Comparison of ENCODE assay signal across 14 cellular contexts in the genomic region with DNA sequence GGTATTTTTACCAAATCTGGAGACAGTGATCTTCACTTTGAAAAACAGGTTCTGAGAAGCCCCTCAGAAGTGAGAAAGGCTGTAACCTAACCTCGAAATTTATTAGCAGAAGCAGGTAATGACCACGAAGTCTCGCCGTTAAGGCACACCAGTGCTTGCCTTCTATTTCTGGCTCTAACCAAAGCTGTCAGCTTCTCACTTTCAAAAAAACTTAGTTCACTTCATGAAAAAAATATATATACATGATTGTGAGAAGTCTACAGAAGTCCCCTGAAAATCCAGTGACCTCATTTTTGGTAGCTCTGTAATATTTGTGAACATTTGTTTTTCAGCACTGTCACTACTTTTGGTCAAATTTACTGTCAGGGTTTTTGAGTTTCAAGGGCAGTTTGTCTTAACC. TPM values are rescaled to one million over a fixed set of nuclear protein-coding genes. Genes with fewer than 3 reads are reported as not detected.
DNase-seq lines count a peak whose midpoint lies in the region; ATAC-seq and TF ChIP-seq lines count a peak whose summit lies in the region.
"Had no signal": no experiment of that assay in that cellular context is flagged by ENCODE, and none has a peak within 500 bp of the region (broad histone marks: within the 10 kb centered on the region; RNA-seq: fewer than 3 reads in every experiment).

No MANE protein-coding gene starts in this region.

- no peaks in the 10 kb centered on the region for H3K27me3 ChIP-seq in testis
- H3K27me3 ChIP-seq: Peyer's patch had no signal

- no peak overlapping the region for H3K27ac ChIP-seq in testis
- H3K27ac ChIP-seq: 22Rv1, Peyer's patch, VCaP had no signal

- ATAC-seq in GM21526 (IDR thresholded peaks at IDR 0.05; ENCODE audit: low FRiP score, unreplicated experiment) (peak; percentile 89), HG03135 (IDR thresholded peaks at IDR 0.05; ENCODE audit: unreplicated experiment) (peak; percentile 62), naive B cell (ENCODE audit: low read depth in 2 of 2) (peak; percentile 28 to 33), T-cell (replicated peaks in 1 of 4) (no peak)

- H3K9me3 ChIP-seq in testis, result no peaks in the 10 kb centered on the region
- H3K9me3 ChIP-seq: Peyer's patch had no signal

- no peak overlapping the region for H3K4me3 Mint-ChIP-seq in naive B cell
- H3K4me3 Mint-ChIP-seq in T-cell, result no peak overlapping the region

- CTCF ChIA-PET in T-cell (lab: Charles Lee), result interaction anchor here in 1 of 2 donors (0.6 to 1.1 kb wide), 2 partner anchors 9 to 610 kb away, joined by 3 read pairs; no protein-coding TSS in a partner anchor

- 77 to 88% methylated on average over 4 of the region's 4 CpGs for WGBS in testis, 2 donors

- POLR2A ChIA-PET in T-cell (lab: Charles Lee), result interaction anchor here in 1 of 2 donors (0.6 kb wide), 1 partner anchor 128 kb away, joined by 4 read pairs; no protein-coding TSS in a partner anchor

- H3K27ac Mint-ChIP-seq in naive B cell, result peak overlapping the region in 1 of 6 donors; percentile 22
- no peak overlapping the region for H3K27ac Mint-ChIP-seq in T-cell

- no peak for TF ChIP-seq CTCF in testis (IDR thresholded peaks at IDR 0.05)

- no peaks in the 10 kb centered on the region for H3K27me3 Mint-ChIP-seq in naive B cell
- no peaks in the 10 kb centered on the region for H3K27me3 Mint-ChIP-seq in T-cell

- no peak overlapping the region for H3K4me3 ChIP-seq in testis
- H3K4me3 ChIP-seq: Peyer's patch had no signal

- TF ChIP-seq POLR2A in testis (IDR thresholded peaks at IDR 0.05), result no peak

- no peaks in the 10 kb centered on the region for H3K4me1 ChIP-seq in testis

- intact Hi-C loops in testis (cut with DNase I; ENCODE audit: low total_unique reads), result no loop called here

- H3K9me3 Mint-ChIP-seq in naive B cell (no peaks in the 10 kb centered on the region), T-cell (no peaks in the 10 kb centered on the region)
- H3K9me3 Mint-ChIP-seq: IgD-negative memory B cell had no signal

- no peaks in the 10 kb centered on the region for H3K36me3 Mint-ChIP-seq in naive B cell
- no peaks in the 10 kb centered on the region for H3K36me3 Mint-ChIP-seq in T-cell
- H3K36me3 Mint-ChIP-seq: IgD-negative memory B cell had no signal

- no peaks in the 10 kb centered on the region for H3K36me3 ChIP-seq in testis (ENCODE audit: low read depth, missing control alignments)
- H3K36me3 ChIP-seq: Peyer's patch had no signal

- DNase-seq in NK-92 treated with Interleukin-12 subunit alpha and Interleukin-12 subunit beta, amount 100 ng/mL, for 24 hours (lab: John Stamatoyannopoulos, UW), result peak; percentile 17
- no peak for DNase-seq in NK-92 (lab: John Stamatoyannopoulos, UW; ENCODE audit: unreplicated experiment)
- no peak for DNase-seq in naive B cell
- no peak for DNase-seq in NCI-H1092 treated with DMSO at 0.1 percent for 48 hours (lab: John Stamatoyannopoulos, UW)
- DNase-seq in T-cell, result no peak
- no peak for DNase-seq in testis
- DNase-seq: activated effector memory CD4-positive, alpha-beta T cell treated with anti-CD3 and anti-CD28 coated beads, Interleukin-2, amount 50 U/mL, for 16 hours; NCI-H2029 treated with DMSO at 0.1 percent for 48 hours; Peyer's patch had no signal

- H3K4me1 Mint-ChIP-seq in naive B cell, result peaks cover 26 to 48% (median 28%) of the 10 kb centered on the region in 3 donors
- peaks cover 0 to 7% (median 6%) of the 10 kb centered on the region in 3 donors for H3K4me1 Mint-ChIP-seq in T-cell

RNA-seq across cellular contexts. Expression of a gene that starts 19.1 kb away (rescaled TPM):
- 100 to 1,000 TPM in 4 of 6 donors, 10 to 100 TPM in 2; 63.4 to 185 (median 122) TPM for polyA plus RNA-seq in naive B cell (ENCODE audit: low read depth in 6 of 6)
- 100 to 1,000 TPM; 232 to 391 (median 281) TPM for total RNA-seq in T-cell
- total RNA-seq in testis, result 100 to 1,000 TPM; 187 to 207 TPM
- polyA plus RNA-seq in testis (ENCODE audit: insufficient read depth, low read depth, low replicate concordance), result 79.5 TPM

Comparison
In these comparisons a context has a peak if more than half of its experiments do, and no peak if none do; other contexts are left out.
1. ATAC-seq: peak in GM21526 (single experiment), HG03135 (single experiment) and naive B cell (2 of 2); none in T-cell (0 of 4).